In the genomic region with DNA sequence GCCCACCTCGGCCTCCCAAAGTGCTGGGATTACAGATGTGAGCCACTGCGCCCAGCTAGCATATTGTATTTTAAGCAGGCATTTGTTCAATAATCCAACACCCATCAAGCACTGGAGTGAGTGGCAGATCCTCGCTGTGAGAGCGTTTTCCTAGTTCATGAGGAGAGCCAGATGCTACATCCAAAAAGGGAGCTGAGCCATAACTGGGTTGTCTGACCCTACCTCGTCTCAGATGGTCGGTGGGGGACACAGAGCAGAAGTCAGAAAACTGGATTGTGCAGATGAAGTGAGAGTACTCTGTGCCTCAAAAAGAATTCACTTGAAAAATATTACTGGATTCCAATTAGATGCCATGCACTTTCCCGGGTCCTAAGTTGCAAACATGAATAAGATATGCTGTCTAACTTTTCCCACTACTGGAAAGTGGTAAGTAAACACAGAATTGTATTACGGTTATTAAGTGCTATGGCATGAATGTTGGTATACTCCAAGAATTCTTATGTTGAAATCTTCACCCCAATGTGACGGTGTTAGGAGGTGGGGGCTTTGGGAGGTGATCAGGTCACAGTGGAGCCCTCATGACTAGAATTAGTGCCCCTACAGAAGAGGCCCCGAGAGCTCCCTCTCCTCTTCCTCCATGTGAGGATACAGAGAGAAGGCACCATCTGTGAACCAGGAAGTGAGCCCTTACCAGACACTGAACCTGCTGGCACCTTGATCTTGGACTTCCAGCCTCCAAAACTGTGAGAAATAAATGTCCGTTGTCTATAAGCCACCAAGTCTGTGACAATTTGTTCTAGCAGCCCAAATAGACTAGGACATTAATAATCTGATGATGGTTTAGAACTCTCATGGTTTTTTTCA, we compare ENCODE assay signal across 15 cellular contexts. TPM values are rescaled to one million over a fixed set of nuclear protein-coding genes. Genes with fewer than 3 reads are reported as not detected.
DNase-seq lines count a peak whose midpoint lies in the region; ATAC-seq and TF ChIP-seq lines count a peak whose summit lies in the region.
"Had no signal": no experiment of that assay in that cellular context is flagged by ENCODE, and none has a peak within 500 bp of the region (broad histone marks: within the 10 kb centered on the region; RNA-seq: fewer than 3 reads in every experiment).

No MANE protein-coding gene starts in this region.

- no peak overlapping the region for H3K9ac ChIP-seq in OCI-LY3 (ENCODE audit: low read length)
- H3K9ac ChIP-seq: BLaER1 had no signal

- H3F3A ChIP-seq in GM23338 (replicated peaks; ENCODE audit: low read depth), result no peaks in the 10 kb centered on the region

- H3K27ac Mint-ChIP-seq in GM23338 (no peak overlapping the region), HFFc6 (no peak overlapping the region)
- no peak overlapping the region for H3K27ac Mint-ChIP-seq in stimulated activated effector memory CD8-positive, alpha-beta T cell treated with anti-CD3 and anti-CD28 coated beads, Interleukin-12 subunit alpha, Interleukin-12 subunit beta, amount 100 ng/mL, for 72 hours
- H3K27ac Mint-ChIP-seq: H9 had no signal

- no peak for DNase-seq in GM23338 (ENCODE audit: low spot score)
- DNase-seq in lower lobe of right lung, result no peak
- no peak for DNase-seq in stimulated activated effector memory CD8-positive, alpha-beta T cell treated with anti-CD3 and anti-CD28 coated beads, Interleukin-12 subunit alpha, Interleukin-12 subunit beta, amount 100 ng/mL, for 72 hours (ENCODE audit: low spot score in 2 of 2)
- no peak for DNase-seq in ovary
- DNase-seq in HFFc6, result no peak
- no peak for DNase-seq in omental fat pad (ENCODE audit: low spot score)
- DNase-seq: H9, NCI-H1694 treated with DMSO at 0.1 percent for 48 hours, NCI-H226, NCI-H524, Peyer's patch had no signal

- ATAC-seq in GM23338 (no peak), lower lobe of right lung (peak; percentile 77), omental fat pad (ENCODE audit: low FRiP score) (no peak)
- no peak for ATAC-seq in stimulated activated effector memory CD8-positive, alpha-beta T cell treated with anti-CD3 and anti-CD28 coated beads, Interleukin-12 subunit alpha, Interleukin-12 subunit beta, amount 100 ng/mL, for 72 hours

- no peak for TF ChIP-seq POLR2A in ovary (IDR thresholded peaks at IDR 0.05)

- no peak overlapping the region for H3K4me2 ChIP-seq in GM23338
- no peak overlapping the region for H3K4me2 ChIP-seq in OCI-LY3 (ENCODE audit: low read length)
- H3K4me2 ChIP-seq: BLaER1 had no signal

- 88 to 92% (median 92%) methylated on average over 11 of the region's 11 CpGs for whole genome bisulfite sequencing in ovary, 3 donors

- H3K4me3 ChIP-seq in ACC112 (ENCODE audit: low read depth, low read length) (no peak overlapping the region), GM23338 (no peak overlapping the region), OCI-LY3 (ENCODE audit: low read length) (no peak overlapping the region), lower lobe of right lung (no peak overlapping the region), ovary (no peak overlapping the region)
- H3K4me3 ChIP-seq: BLaER1, Peyer's patch, SJSA1 had no signal

- H3K27me3 ChIP-seq in ACC112 (ENCODE audit: insufficient read depth, low read length) (no peaks in the 10 kb centered on the region), GM23338 (ENCODE audit: insufficient read depth) (no peaks in the 10 kb centered on the region), OCI-LY3 (ENCODE audit: low read depth, low read length) (no peaks in the 10 kb centered on the region), lower lobe of right lung (ENCODE audit: low read depth) (no peaks in the 10 kb centered on the region), ovary (no peaks in the 10 kb centered on the region)
- H3K27me3 ChIP-seq: BLaER1, Peyer's patch, SJSA1 had no signal

- H3K9me2 ChIP-seq in GM23338 (ENCODE audit: insufficient read depth), result no peaks in the 10 kb centered on the region; the same call in 1 of the 2 replicates

- H3K79me2 ChIP-seq in ACC112 (ENCODE audit: control insufficient read depth, insufficient read depth, low read length, unreplicated experiment) (no peaks in the 10 kb centered on the region), GM23338 (replicated peaks; ENCODE audit: insufficient read depth) (no peaks in the 10 kb centered on the region), OCI-LY3 (ENCODE audit: low read length) (no peaks in the 10 kb centered on the region)

- peak overlapping the region; percentile 41 for H3K27ac ChIP-seq in ACC112 (ENCODE audit: low read depth, low read length)
- H3K27ac ChIP-seq in GM23338 (ENCODE audit: low read depth), result no peak overlapping the region
- no peak overlapping the region for H3K27ac ChIP-seq in OCI-LY3 (ENCODE audit: low read length)
- H3K27ac ChIP-seq in lower lobe of right lung, result peak overlapping the region; percentile 41
- H3K27ac ChIP-seq in ovary, result no peak overlapping the region
- H3K27ac ChIP-seq: BLaER1, Peyer's patch, SJSA1 had no signal

- H3K4me1 ChIP-seq in ACC112 (ENCODE audit: control insufficient read depth, insufficient read depth, low read length, unreplicated experiment) (peaks cover 29% of the 10 kb centered on the region), GM23338 (ENCODE audit: insufficient read depth) (no peaks in the 10 kb centered on the region), OCI-LY3 (ENCODE audit: low read length) (peaks cover 15% of the 10 kb centered on the region), lower lobe of right lung (peaks cover 27% of the 10 kb centered on the region), ovary (ENCODE audit: insufficient read depth) (no peaks in the 10 kb centered on the region)
- H3K4me1 ChIP-seq: BLaER1, SJSA1 had no signal

- no peaks in the 10 kb centered on the region for H3K9me3 ChIP-seq in OCI-LY3 (ENCODE audit: insufficient read depth, low read length)
- H3K9me3 ChIP-seq in lower lobe of right lung, result no peaks in the 10 kb centered on the region
- no peaks in the 10 kb centered on the region for H3K9me3 ChIP-seq in ovary
- H3K9me3 ChIP-seq: BLaER1, Peyer's patch, SJSA1 had no signal

- H3K4me3 Mint-ChIP-seq in GM23338 (no peak overlapping the region), HFFc6 (no peak overlapping the region)
- no peak overlapping the region for H3K4me3 Mint-ChIP-seq in stimulated activated effector memory CD8-positive, alpha-beta T cell treated with anti-CD3 and anti-CD28 coated beads, Interleukin-12 subunit alpha, Interleukin-12 subunit beta, amount 100 ng/mL, for 72 hours
- H3K4me3 Mint-ChIP-seq: H9 had no signal

- no peaks in the 10 kb centered on the region for H3K9me3 Mint-ChIP-seq in GM23338
- no peaks in the 10 kb centered on the region for H3K9me3 Mint-ChIP-seq in stimulated activated effector memory CD8-positive, alpha-beta T cell treated with anti-CD3 and anti-CD28 coated beads, Interleukin-12 subunit alpha, Interleukin-12 subunit beta, amount 100 ng/mL, for 72 hours
- H3K9me3 Mint-ChIP-seq in HFFc6, result no peaks in the 10 kb centered on the region
- H3K9me3 Mint-ChIP-seq: H9 had no signal

- no peak for TF ChIP-seq CTCF in GM23338 (conservative IDR thresholded peaks at IDR 0.05; ENCODE audit: low read depth in 2 of 2)
- no peak for TF ChIP-seq CTCF in OCI-LY3 (IDR thresholded peaks at IDR 0.05; ENCODE audit: low read depth, low read length)
- TF ChIP-seq CTCF in lower lobe of right lung (IDR thresholded peaks at IDR 0.05), result no peak
- no peak for TF ChIP-seq CTCF in ovary (IDR thresholded peaks at IDR 0.05)
- no peak for TF ChIP-seq CTCF in HFFc6 (IDR thresholded peaks at IDR 0.05)
- no peak for TF ChIP-seq CTCF in omental fat pad (IDR thresholded peaks at IDR 0.05)

- H3K27me3 Mint-ChIP-seq in GM23338 (ENCODE audit: insufficient read depth, low read depth, poor library complexity) (no peaks in the 10 kb centered on the region), HFFc6 (ENCODE audit: insufficient read depth) (peaks cover 28% of the 10 kb centered on the region)

- TF ChIP-seq EP300 in ovary (IDR thresholded peaks at IDR 0.05), result no peak

- H3K36me3 ChIP-seq in ACC112 (ENCODE audit: insufficient read depth, low read length) (no peaks in the 10 kb centered on the region), GM23338 (ENCODE audit: insufficient read depth) (no peaks in the 10 kb centered on the region), OCI-LY3 (replicated peaks; ENCODE audit: low read depth, low read length) (no peaks in the 10 kb centered on the region), lower lobe of right lung (no peaks in the 10 kb centered on the region), ovary (no peaks in the 10 kb centered on the region)
- H3K36me3 ChIP-seq: BLaER1, Peyer's patch, SJSA1 had no signal

- peaks cover 2% of the 10 kb centered on the region; the same call in 1 of the 3 replicates for H3K4me1 Mint-ChIP-seq in GM23338
- peaks cover 6% of the 10 kb centered on the region for H3K4me1 Mint-ChIP-seq in stimulated activated effector memory CD8-positive, alpha-beta T cell treated with anti-CD3 and anti-CD28 coated beads, Interleukin-12 subunit alpha, Interleukin-12 subunit beta, amount 100 ng/mL, for 72 hours
- peaks cover 14% of the 10 kb centered on the region for H3K4me1 Mint-ChIP-seq in HFFc6 (ENCODE audit: low read depth)
- H3K4me1 Mint-ChIP-seq: H9 had no signal

- intact Hi-C loops in lower lobe of right lung (cut with DNase I), result no loop called here
- intact Hi-C loops in ovary (cut with DNase I), result no loop called here

- no peaks in the 10 kb centered on the region for H3K36me3 Mint-ChIP-seq in GM23338 (ENCODE audit: low read depth)
- H3K36me3 Mint-ChIP-seq in stimulated activated effector memory CD8-positive, alpha-beta T cell treated with anti-CD3 and anti-CD28 coated beads, Interleukin-12 subunit alpha, Interleukin-12 subunit beta, amount 100 ng/mL, for 72 hours, result no peaks in the 10 kb centered on the region
- no peaks in the 10 kb centered on the region for H3K36me3 Mint-ChIP-seq in HFFc6 (ENCODE audit: low read depth)

- H2AFZ ChIP-seq in ACC112 (ENCODE audit: low read length, unreplicated experiment) (peak overlapping the region; percentile 60), GM23338 (0 out of 2 replicates have a peak overlapping the region, but pooled peaks have one; percentile 38), OCI-LY3 (ENCODE audit: low read depth, low read length) (0 out of 2 replicates have a peak overlapping the region, but pooled peaks have one; percentile 33)

- H4K20me1 ChIP-seq in GM23338 (replicated peaks; ENCODE audit: insufficient read depth) (no peaks in the 10 kb centered on the region), OCI-LY3 (ENCODE audit: insufficient read depth, low read length) (no peaks in the 10 kb centered on the region)
- H4K20me1 ChIP-seq: BLaER1 had no signal

RNA-seq across cellular contexts. Expression of a gene that starts 21.5 kb away (rescaled TPM):
- 26.3 and 27.5 TPM in 2 replicates for total RNA-seq in GM23338 (2014; rRNA removed; shearing (Covaris generic))
- 7.0 and 7.4 TPM in 2 replicates for polyA plus RNA-seq in GM23338 (2016; fragmentation: Nextera tagmentation; extraction: Ambion mirVana)
- total RNA-seq in lower lobe of right lung, result 20.8 TPM
- total RNA-seq in ovary, result 10 to 100 TPM; 13.9 to 36.1 (median 17.0) TPM
- polyA plus RNA-seq in ovary, result 1 to 10 TPM; 9.5 to 9.9 TPM
- total RNA-seq in HFFc6 (2021; fragmentation: NEBNext Ultra II Directional; extraction: Animal tissue kit (Norgen Biotek cat#: 25700)), result 10 to 100 TPM in 4 of 6 experiments, 1 to 10 TPM in 2; 9.4 to 12.3 (median 10.4) TPM
- 10 to 100 TPM in 2 of 4 donors, 1 to 10 TPM in 2; 8.5 to 16.3 (median 12.3) TPM for total RNA-seq in omental fat pad

RNA-seq across cellular contexts. Expression of a gene that starts 21.9 kb away (rescaled TPM):
- 84.5 and 85.1 TPM in 2 replicates for total RNA-seq in GM23338 (2014; rRNA removed; shearing (Covaris generic))
- polyA plus RNA-seq in GM23338 (2016; fragmentation: Nextera tagmentation; extraction: Ambion mirVana) (47.7 and 52.3 TPM in 2 replicates), ovary (10 to 100 TPM; 48.9 to 59.0 TPM)
- total RNA-seq in lower lobe of right lung (86.9 TPM), ovary (10 to 100 TPM; 71.6 to 93.8 (median 78.0) TPM), omental fat pad (100 to 1,000 TPM in 1 of 4 donors, 10 to 100 TPM in 3; 55.0 to 116 (median 75.1) TPM)
- 100 to 1,000 TPM; 102 to 127 (median 114) TPM for total RNA-seq in HFFc6 (2021; fragmentation: NEBNext Ultra II Directional; extraction: Animal tissue kit (Norgen Biotek cat#: 25700))

Comparison
In these comparisons a context has a peak if more than half of its experiments do, and no peak if none do; other contexts are left out.
1. H3K27ac ChIP-seq: peak in ACC112 (single experiment) and lower lobe of right lung (single experiment); none in GM23338 (single experiment), OCI-LY3 (single experiment) and ovary (0 of 2).
2. ATAC-seq: peak in lower lobe of right lung (2 of 2); none in GM23338 (single experiment), stimulated activated effector memory CD8-positive, alpha-beta T cell treated with anti-CD3 and anti-CD28 coated beads, Interleukin-12 subunit alpha, Interleukin-12 subunit beta, amount 100 ng/mL, for 72 hours (single experiment) and omental fat pad (single experiment).
3. Peak in every context shown above with its lines, with median percentiles within 50 percentile points of each other: H2AFZ ChIP-seq.